In genomic region chr1:35557118-35557610, GRCh38 we compare ENCODE assay signal across 1 cellular context.
TF ChIP-seq lines count a peak whose summit lies in the region.

TSS of gene KIAA0319L (minus strand) at chr1:35557403. CDS start at chr1:35554491, 2,912 bp downstream.

TF ChIP-seq in HCT116, 20 proteins besides CTCF, POLR2A, EP300 and RAD21 (continued from another document):
- TF ChIP-seq TCF7L2 (IDR thresholded peaks at IDR 0.05; ENCODE audit: borderline replicate concordance, extremely low read depth, insufficient read depth, insufficient read length) (no peak), CEBPB (IDR thresholded peaks at IDR 0.05; ENCODE audit: low read depth) (no peak), EGR1 (IDR thresholded peaks at IDR 0.05; ENCODE audit: low read depth) (no peak), SIN3A (IDR thresholded peaks at IDR 0.05; ENCODE audit: low read depth) (no peak; the same call in 1 of the 2 replicates)
